In the genomic region with DNA sequence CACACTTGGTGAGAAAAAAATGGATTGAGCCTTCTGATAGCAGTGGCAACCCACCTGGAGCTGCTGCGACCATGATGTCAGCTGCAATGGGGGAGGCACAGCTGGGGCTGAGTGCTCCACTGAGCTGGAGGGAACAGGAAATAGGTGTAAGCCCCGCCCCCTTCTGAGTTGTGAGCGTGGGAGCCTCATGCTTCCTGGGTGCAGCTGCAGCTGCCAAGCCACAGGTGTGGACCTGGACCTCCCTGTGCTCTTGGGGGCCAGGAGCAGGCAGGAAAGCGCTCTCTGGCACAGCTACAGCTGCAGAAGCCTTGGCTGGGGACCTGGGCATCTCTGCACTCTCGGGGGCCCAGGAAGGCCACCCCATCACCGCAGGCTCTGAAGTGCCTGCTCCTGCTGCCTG, we compare ENCODE assay signal across 13 cellular contexts.
DNase-seq lines count a peak whose midpoint lies in the region; ATAC-seq and TF ChIP-seq lines count a peak whose summit lies in the region.
"Had no signal": no experiment of that assay in that cellular context is flagged by ENCODE, and none has a peak within 500 bp of the region (broad histone marks: within the 10 kb centered on the region; RNA-seq: fewer than 3 reads in every experiment).

No MANE protein-coding gene starts in this region.

- ATAC-seq in GM18505 (IDR thresholded peaks at IDR 0.05; ENCODE audit: unreplicated experiment) (no peak), Right ventricle myocardium inferior (no peak)

- H3K4me1 Mint-ChIP-seq in activated CD4-positive, alpha-beta T cell treated with anti-CD3 and anti-CD28 coated beads, Interleukin-2, amount 10 ng/mL, durations not matched to agents 24 days and 14 days, result no peaks in the 10 kb centered on the region

- H2AFZ ChIP-seq in hepatocyte, result no peak overlapping the region

- no peaks in the 10 kb centered on the region for H3K79me2 ChIP-seq in hepatocyte

- no peaks in the 10 kb centered on the region for H3K9me2 ChIP-seq in hepatocyte (replicated peaks; ENCODE audit: insufficient read depth)

- H3K4me2 ChIP-seq in hepatocyte, result no peak overlapping the region

- no peak overlapping the region for H3K27ac Mint-ChIP-seq in activated CD4-positive, alpha-beta T cell treated with anti-CD3 and anti-CD28 coated beads, Interleukin-2, amount 10 ng/mL, durations not matched to agents 24 days and 14 days
- H3K27ac Mint-ChIP-seq: B cell had no signal

- H3K9me3 Mint-ChIP-seq in activated CD4-positive, alpha-beta T cell treated with anti-CD3 and anti-CD28 coated beads, Interleukin-2, amount 10 ng/mL, durations not matched to agents 24 days and 14 days, result no peaks in the 10 kb centered on the region

- H3K27me3 ChIP-seq in testis (no peaks in the 10 kb centered on the region), hepatocyte (no peaks in the 10 kb centered on the region)
- H3K27me3 ChIP-seq: tibial nerve had no signal

- H3K9me3 ChIP-seq in testis, result no peaks in the 10 kb centered on the region
- no peaks in the 10 kb centered on the region for H3K9me3 ChIP-seq in hepatocyte (ENCODE audit: low read depth)
- H3K9me3 ChIP-seq: tibial nerve had no signal

- H3K4me3 ChIP-seq in testis (no peak overlapping the region), hepatocyte (no peak overlapping the region)
- H3K4me3 ChIP-seq: tibial nerve had no signal

- H3K4me3 Mint-ChIP-seq in activated CD4-positive, alpha-beta T cell treated with anti-CD3 and anti-CD28 coated beads, Interleukin-2, amount 10 ng/mL, durations not matched to agents 24 days and 14 days, result no peak overlapping the region
- H3K4me3 Mint-ChIP-seq: B cell had no signal

- no peak overlapping the region for H3K27ac ChIP-seq in testis
- no peak overlapping the region for H3K27ac ChIP-seq in hepatocyte
- H3K27ac ChIP-seq: epithelial cell of prostate, tibial nerve had no signal

- no peaks in the 10 kb centered on the region for H3K27me3 Mint-ChIP-seq in activated CD4-positive, alpha-beta T cell treated with anti-CD3 and anti-CD28 coated beads, Interleukin-2, amount 10 ng/mL, durations not matched to agents 24 days and 14 days
- H3K27me3 Mint-ChIP-seq: B cell had no signal

- no peak for TF ChIP-seq POLR2A in testis (IDR thresholded peaks at IDR 0.05)
- no peak for TF ChIP-seq POLR2A in GM18505 (IDR thresholded peaks at IDR 0.05; ENCODE audit: borderline replicate concordance, extremely low read depth, insufficient read depth, insufficient read length)

- H3K36me3 ChIP-seq in testis (ENCODE audit: low read depth, missing control alignments) (no peaks in the 10 kb centered on the region), hepatocyte (replicated peaks; ENCODE audit: insufficient read depth, low read depth) (no peaks in the 10 kb centered on the region)
- H3K36me3 ChIP-seq: tibial nerve had no signal

- WGBS in testis, 2 donors, result 65 to 72% methylated on average over 3 to 4 of the region's 6 CpGs
- 89% methylated on average over 6 of the region's 6 CpGs for WGBS in hepatocyte (ENCODE audit: low lambda C conversion rate, missing lambda C conversion rate)

- H3K36me3 Mint-ChIP-seq in activated CD4-positive, alpha-beta T cell treated with anti-CD3 and anti-CD28 coated beads, Interleukin-2, amount 10 ng/mL, durations not matched to agents 24 days and 14 days (ENCODE audit: low read depth), result no peaks in the 10 kb centered on the region

- peak; percentile 7 for DNase-seq in activated naive CD4-positive, alpha-beta T cell treated with Interleukin-2 at 50 U/mL for 16 hours
- DNase-seq in activated naive CD4-positive, alpha-beta T cell (lab: John Stamatoyannopoulos, UW), result no peak
- peak; percentile 78 for DNase-seq in NCI-H146 (lab: John Stamatoyannopoulos, UW)
- DNase-seq in activated CD4-positive, alpha-beta T cell treated with anti-CD3 and anti-CD28 coated beads, Interleukin-2, amount 10 ng/mL, durations not matched to agents 24 days and 14 days, result peak; percentile 57
- DNase-seq in testis, result peak; percentile 19
- no peak for DNase-seq in Right ventricle myocardium inferior (ENCODE audit: missing footprints)
- DNase-seq in hepatocyte (ENCODE audit: low spot score), result no peak
- DNase-seq: head of caudate nucleus, NCI-H526 had no signal

- TF ChIP-seq CTCF in testis (IDR thresholded peaks at IDR 0.05) (no peak), hepatocyte (IDR thresholded peaks at IDR 0.05; ENCODE audit: poor library complexity) (no peak)

- H3K4me1 ChIP-seq in testis (no peaks in the 10 kb centered on the region), hepatocyte (ENCODE audit: insufficient read depth) (no peaks in the 10 kb centered on the region)
- H3K4me1 ChIP-seq: tibial nerve had no signal

- no peaks in the 10 kb centered on the region for H4K20me1 ChIP-seq in hepatocyte (ENCODE audit: insufficient read depth, poor library complexity, severe bottlenecking)

- intact Hi-C loops in activated CD4-positive, alpha-beta T cell treated with anti-CD3 and anti-CD28 coated beads, Interleukin-2, amount 10 ng/mL, durations not matched to agents 24 days and 14 days (cut with micrococcal nuclease), result no loop called here
- intact Hi-C loops in testis (cut with DNase I; ENCODE audit: low total_unique reads), result no loop called here
- intact Hi-C loops in Right ventricle myocardium inferior (cut with DNase I), result no loop called here

Comparison
In these comparisons a context has a peak if more than half of its experiments do, and no peak if none do; other contexts are left out.
1. DNase-seq: peak in activated naive CD4-positive, alpha-beta T cell treated with Interleukin-2 at 50 U/mL for 16 hours (single experiment), NCI-H146 (single experiment), activated CD4-positive, alpha-beta T cell treated with anti-CD3 and anti-CD28 coated beads, Interleukin-2, amount 10 ng/mL, durations not matched to agents 24 days and 14 days (single experiment) and testis (single experiment); none in activated naive CD4-positive, alpha-beta T cell (0 of 4), Right ventricle myocardium inferior (single experiment) and hepatocyte (single experiment).